In genomic region chr17:77883213-77883650, GRCh38 we compare ENCODE assay signal across 9 cellular contexts.
DNase-seq lines count a peak whose midpoint lies in the region; ATAC-seq and TF ChIP-seq lines count a peak whose summit lies in the region.
"Had no signal": no experiment of that assay in that cellular context is flagged by ENCODE, and none has a peak within 500 bp of the region (broad histone marks: within the 10 kb centered on the region; RNA-seq: fewer than 3 reads in every experiment).

No MANE protein-coding gene starts in this region.

- peak overlapping the region; percentile 60; the same call in 1 of the 2 replicates for H2AFZ ChIP-seq in KMS-11 (ENCODE audit: low read depth)
- H2AFZ ChIP-seq in neural progenitor cell (replicated peaks): no peak overlapping the region

- H3K9me3 Mint-ChIP-seq in CD14-positive monocyte: peaks cover 0 to 7% (median 2%) of the 10 kb centered on the region in 7 donors
- H3K9me3 Mint-ChIP-seq in neural progenitor cell: no peaks in the 10 kb centered on the region

- no peak for TF ChIP-seq POLR2A in ovary (IDR thresholded peaks at IDR 0.05)

- H3K9me3 ChIP-seq in neural progenitor cell (ENCODE audit: low read depth) (no peaks in the 10 kb centered on the region), ovary (no peaks in the 10 kb centered on the region)

- H3K27me3 Mint-ChIP-seq in CD14-positive monocyte (ENCODE audit: low read depth in 3 of 3) (peaks cover 28 to 49% (median 41%) of the 10 kb centered on the region in 3 donors), neural progenitor cell (ENCODE audit: insufficient read depth, low read depth) (peaks cover 32% of the 10 kb centered on the region)

- H3K9ac ChIP-seq in KMS-11 (peak overlapping the region; percentile 90), neural progenitor cell (no peak overlapping the region)

- peaks cover 80% of the 10 kb centered on the region for H3K4me1 ChIP-seq in KMS-11 (ENCODE audit: low read depth, poor library complexity, severe bottlenecking)
- H3K4me1 ChIP-seq in neural progenitor cell: peaks cover 31% of the 10 kb centered on the region
- peaks cover 2% of the 10 kb centered on the region for H3K4me1 ChIP-seq in ovary (ENCODE audit: insufficient read depth)

- no peak for ATAC-seq in HG02973 (IDR thresholded peaks at IDR 0.05; ENCODE audit: unreplicated experiment)

- peak overlapping the region; percentile 100 for H3K4me2 ChIP-seq in KMS-11
- no peak overlapping the region for H3K4me2 ChIP-seq in neural progenitor cell

- no peak for TF ChIP-seq CTCF in CD14-positive monocyte (IDR thresholded peaks at IDR 0.05)
- TF ChIP-seq CTCF in KMS-11 (conservative IDR thresholded peaks at IDR 0.05; ENCODE audit: low read depth, low read length): no peak
- no peak for TF ChIP-seq CTCF in neural progenitor cell (IDR thresholded peaks at IDR 0.05)
- TF ChIP-seq CTCF in ovary (IDR thresholded peaks at IDR 0.05): no peak

- H3K79me2 ChIP-seq in KMS-11 (ENCODE audit: insufficient read depth, low read depth) (no peaks in the 10 kb centered on the region), neural progenitor cell (ENCODE audit: low read depth) (no peaks in the 10 kb centered on the region)

- H3K36me3 ChIP-seq in KMS-11 (ENCODE audit: insufficient read depth) (no peaks in the 10 kb centered on the region), neural progenitor cell (no peaks in the 10 kb centered on the region), ovary (no peaks in the 10 kb centered on the region)

- H3K27me3 ChIP-seq in KMS-11 (ENCODE audit: insufficient read depth, low read depth): no peaks in the 10 kb centered on the region
- no peaks in the 10 kb centered on the region for H3K27me3 ChIP-seq in neural progenitor cell
- H3K27me3 ChIP-seq in ovary: no peaks in the 10 kb centered on the region

- H4K20me1 ChIP-seq in KMS-11 (ENCODE audit: insufficient read depth): no peaks in the 10 kb centered on the region
- H4K20me1 ChIP-seq in neural progenitor cell (ENCODE audit: low read depth): no peaks in the 10 kb centered on the region

- peak overlapping the region; percentile 98 for H3K27ac ChIP-seq in KMS-11
- H3K27ac ChIP-seq in cingulate gyrus (ENCODE audit: low read depth, low read length): peak overlapping the region; percentile 73
- H3K27ac ChIP-seq in neural progenitor cell: no peak overlapping the region
- no peak overlapping the region for H3K27ac ChIP-seq in ovary

- H3F3A ChIP-seq in neural progenitor cell (ENCODE audit: low read depth): no peaks in the 10 kb centered on the region

- H3K36me3 Mint-ChIP-seq in CD14-positive monocyte (peaks cover 5 to 19% of the 10 kb centered on the region in 2 donors), neural progenitor cell (no peaks in the 10 kb centered on the region)

- H3K4me3 Mint-ChIP-seq in CD14-positive monocyte (peak overlapping the region in 1 of 2 donors; percentile 46), neural progenitor cell (no peak overlapping the region)

- DNase-seq in CD14-positive monocyte (ENCODE audit: low spot score) (no peak), neural progenitor cell (ENCODE audit: low spot score) (no peak), dermis blood vessel endothelial cell (no peak), ovary (no peak)
- DNase-seq: KBM-7, T1000 had no signal

- H3K4me3 ChIP-seq in KMS-11 (IDR thresholded peaks at IDR 0.05; ENCODE audit: insufficient read depth, low read depth, low read length): no peak overlapping the region
- no peak overlapping the region for H3K4me3 ChIP-seq in neural progenitor cell
- H3K4me3 ChIP-seq in ovary: no peak overlapping the region

- 77 to 88% (median 85%) methylated on average over 10 of the region's 10 CpGs for WGBS in ovary, 3 donors

- intact Hi-C loops in CD14-positive monocyte (cut with micrococcal nuclease) (loop anchor here (5.0 kb wide), 1 partner anchor 34 kb away; no protein-coding TSS in a partner anchor), ovary (cut with DNase I) (no loop called here)

- H3K4me1 Mint-ChIP-seq in CD14-positive monocyte (peaks cover 73% of the 10 kb centered on the region), neural progenitor cell (peaks cover 68% of the 10 kb centered on the region)

- TF ChIP-seq EP300 in ovary (IDR thresholded peaks at IDR 0.05): no peak

- H3K27ac Mint-ChIP-seq in CD14-positive monocyte: peak overlapping the region in 6 of 7 donors; percentile 70 to 99 (median 98)
- H3K27ac Mint-ChIP-seq in neural progenitor cell: peak overlapping the region; percentile 61

Comparison
In these comparisons a context has a peak if more than half of its experiments do, and no peak if none do; other contexts are left out.
1. H3K27ac ChIP-seq: peak in KMS-11 (single experiment) and cingulate gyrus (single experiment); none in neural progenitor cell (single experiment) and ovary (0 of 2).
2. intact Hi-C loops: an anchor here in CD14-positive monocyte (5.0 kb wide); none called in ovary.